In the genomic region with DNA sequence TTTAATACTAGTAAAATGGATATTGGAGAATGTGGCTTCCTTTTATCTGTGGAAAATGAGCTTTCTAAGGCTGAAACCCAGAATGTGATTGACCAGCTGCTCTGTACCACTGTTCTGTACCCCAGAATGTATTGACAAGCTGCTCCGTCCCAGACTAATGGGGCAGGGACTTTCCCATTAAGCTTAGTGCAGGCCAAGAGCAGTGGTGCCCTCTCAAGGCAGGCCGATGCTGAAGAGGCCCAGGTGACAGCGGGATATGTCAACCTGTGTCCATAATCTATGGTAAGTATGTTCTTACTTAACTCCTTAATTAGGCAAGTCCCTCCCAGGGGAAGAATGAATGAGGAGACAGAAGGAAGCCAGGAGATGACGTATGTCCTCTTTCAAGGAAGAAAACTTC, we compare ENCODE assay signal across 1 cellular context.
TF ChIP-seq lines count a peak whose summit lies in the region.

No MANE protein-coding gene starts in this region.

TF ChIP-seq in H1, 55 proteins besides CTCF, POLR2A, EP300 and RAD21:
- TF ChIP-seq MAX (IDR thresholded peaks at IDR 0.05) (no peak), YY1 (IDR thresholded peaks at IDR 0.05; ENCODE audit: low read depth, low read length) (no peak), KDM5A (IDR thresholded peaks at IDR 0.05; ENCODE audit: low read length) (no peak), ATF3 (IDR thresholded peaks at IDR 0.05; ENCODE audit: insufficient read depth, low read depth, low read length) (no peak), RNF2 (IDR thresholded peaks at IDR 0.05; ENCODE audit: borderline replicate concordance, low read depth, low read length, missing control alignments, poor library complexity, severe bottlenecking) (no peak), POLR2AphosphoS5 (IDR thresholded peaks at IDR 0.05; ENCODE audit: low read depth, low read length) (no peak), PHF8 (conservative IDR thresholded peaks at IDR 0.05; ENCODE audit: low read depth, low read length) (no peak), CTBP2 (IDR thresholded peaks at IDR 0.05; ENCODE audit: borderline replicate concordance, insufficient read depth, insufficient read length, low read length) (no peak)
